Comparison of ENCODE assay signal across 8 cellular contexts in the genomic region with DNA sequence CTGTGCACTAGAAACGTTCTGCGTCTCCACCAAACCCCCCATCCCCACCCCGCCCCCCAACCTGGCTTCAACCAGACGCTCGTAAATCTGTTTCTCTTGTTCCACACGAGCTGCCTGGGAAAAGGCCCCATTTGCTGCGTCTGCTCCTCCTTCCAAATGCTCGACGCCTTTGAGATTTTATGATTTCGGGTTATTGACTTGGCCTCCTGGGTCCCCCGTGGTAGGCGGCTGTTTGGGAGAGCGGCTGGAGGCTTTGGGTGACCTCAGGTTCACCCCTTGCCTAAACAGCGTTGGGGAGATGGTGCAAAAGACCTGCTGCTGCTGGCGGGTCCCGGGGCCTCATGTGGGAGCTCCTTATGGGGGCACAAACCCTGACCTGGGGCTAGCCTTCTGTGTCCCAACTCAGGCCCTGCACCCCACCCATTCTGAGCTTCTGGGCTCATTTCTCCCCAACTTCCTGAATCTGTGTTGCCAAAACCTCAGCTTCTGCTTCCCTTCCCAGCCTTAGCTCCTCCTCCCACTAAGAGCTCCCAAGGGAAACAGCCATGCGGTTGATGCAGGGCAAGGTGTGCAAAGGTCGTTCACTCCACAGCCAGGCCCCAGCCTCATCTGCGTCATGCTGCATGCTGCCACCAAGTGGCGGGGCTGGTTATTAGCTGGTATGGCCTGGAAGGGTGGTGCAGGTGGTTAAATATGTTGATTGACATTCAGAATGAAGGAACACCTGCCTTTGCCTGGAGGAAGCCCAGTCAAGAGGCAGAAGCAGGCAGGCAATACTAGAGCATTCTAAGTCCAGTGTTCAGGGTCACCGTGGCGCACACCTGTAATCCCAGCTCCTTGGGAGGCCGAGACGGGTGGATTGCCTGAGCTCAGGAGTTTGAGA. TPM values are rescaled to one million over a fixed set of nuclear protein-coding genes. Genes with fewer than 3 reads are reported as not detected.
DNase-seq lines count a peak whose midpoint lies in the region; ATAC-seq and TF ChIP-seq lines count a peak whose summit lies in the region.

No MANE protein-coding gene starts in this region.

- H3K36me3 ChIP-seq in fibroblast of lung (ENCODE audit: control insufficient read depth, insufficient read depth, low read length) = no peaks in the 10 kb centered on the region

- H3K9ac ChIP-seq in fibroblast of lung (ENCODE audit: insufficient read depth, low read length) = no peak overlapping the region

- peaks cover 2% of the 10 kb centered on the region for H3K4me1 ChIP-seq in fibroblast of lung (ENCODE audit: control insufficient read depth, extremely low read depth, insufficient read depth, low read length)

- H3K27me3 ChIP-seq in fibroblast of lung (ENCODE audit: control insufficient read depth, insufficient read depth, low read length) = no peaks in the 10 kb centered on the region

- no peak for ATAC-seq in HG03196 (IDR thresholded peaks at IDR 0.05; ENCODE audit: unreplicated experiment)

- TF ChIP-seq CTCF in LNCaP clone FGC (IDR thresholded peaks at IDR 0.05; ENCODE audit: control insufficient read depth, extremely low read depth, insufficient read depth) = peak; percentile 66
- peak; percentile 21 to 33 for TF ChIP-seq CTCF in fibroblast of lung (conservative IDR thresholded peaks at IDR 0.05 in 1 of 2, IDR thresholded peaks at IDR 0.05 in 1 of 2; ENCODE audit: low read depth in 1 of 2, low read length in 2 of 2)
- TF ChIP-seq CTCF in retinal pigment epithelial cell (conservative IDR thresholded peaks at IDR 0.05; ENCODE audit: low read depth, low read length) = peak; percentile 62

- H3K4me3 ChIP-seq in LNCaP clone FGC (ENCODE audit: low read depth, low read length) = no peak overlapping the region
- H3K4me3 ChIP-seq in fibroblast of lung (replicated peaks in 1 of 4; ENCODE audit: control extremely low read depth in 1 of 4, insufficient read depth in 1 of 4, low read depth in 3 of 4, low read length in 4 of 4) = no peak overlapping the region
- no peak overlapping the region for H3K4me3 ChIP-seq in retinal pigment epithelial cell (ENCODE audit: low read length)

- no peaks in the 10 kb centered on the region for H3K9me3 ChIP-seq in fibroblast of lung (ENCODE audit: control insufficient read depth, insufficient read depth, low read depth, low read length)

- no peaks in the 10 kb centered on the region for H3K79me2 ChIP-seq in fibroblast of lung (ENCODE audit: control insufficient read depth, insufficient read depth, low read length)

- no peaks in the 10 kb centered on the region for H4K20me1 ChIP-seq in fibroblast of lung (ENCODE audit: control insufficient read depth, extremely low read depth, insufficient read depth, low read length)

- no peak overlapping the region for H3K27ac ChIP-seq in fibroblast of lung (ENCODE audit: insufficient read depth, low read length)

- peak; percentile 25 for DNase-seq in activated effector memory CD4-positive, alpha-beta T cell treated with anti-CD3 and anti-CD28 coated beads, Interleukin-2, amount 50 U/mL, for 16 hours
- no peak for DNase-seq in activated effector memory CD4-positive, alpha-beta T cell treated with Interleukin-2 at 50 U/mL for 16 hours
- DNase-seq in LNCaP clone FGC (ENCODE audit: low read depth) (peak; percentile 27), SHP77 (lab: John Stamatoyannopoulos, UW) (peak; percentile 17 to 67), fibroblast of lung (ENCODE audit: low read depth in 2 of 2) (peak; percentile 12 to 54), retinal pigment epithelial cell (ENCODE audit: low read depth) (no peak), cortex of kidney (lab: John Stamatoyannopoulos, UW) (no peak)

- H2AFZ ChIP-seq in fibroblast of lung (ENCODE audit: low read length) = no peak overlapping the region

- H3K4me2 ChIP-seq in fibroblast of lung (ENCODE audit: extremely low read depth, insufficient read depth, low read length) = no peak overlapping the region

RNA-seq across cellular contexts. Expression of a gene that starts 49.1 kb away (rescaled TPM):
- 2.1 and 6.4 TPM in 2 replicates for total RNA-seq in fibroblast of lung
- 1.9 and 11.0 TPM in 2 replicates for polyA plus RNA-seq in fibroblast of lung
- 2.8 and 16.3 TPM in 2 replicates for polyA plus RNA-seq in fibroblast of lung (2012)
- polyA minus RNA-seq in fibroblast of lung (ENCODE audit: low replicate concordance) = 3.0 and 11.0 TPM in 2 replicates

Comparison
In these comparisons a context has a peak if more than half of its experiments do, and no peak if none do; other contexts are left out.
1. DNase-seq: peak in activated effector memory CD4-positive, alpha-beta T cell treated with anti-CD3 and anti-CD28 coated beads, Interleukin-2, amount 50 U/mL, for 16 hours (single experiment), LNCaP clone FGC (single experiment), SHP77 (2 of 2) and fibroblast of lung (2 of 2); none in activated effector memory CD4-positive, alpha-beta T cell treated with Interleukin-2 at 50 U/mL for 16 hours (single experiment), retinal pigment epithelial cell (single experiment) and cortex of kidney (single experiment).
2. Peak in every context shown above with its lines, with median percentiles within 50 percentile points of each other: CTCF ChIP-seq.